Comparison of ENCODE assay signal across 1 cellular context in the genomic region with DNA sequence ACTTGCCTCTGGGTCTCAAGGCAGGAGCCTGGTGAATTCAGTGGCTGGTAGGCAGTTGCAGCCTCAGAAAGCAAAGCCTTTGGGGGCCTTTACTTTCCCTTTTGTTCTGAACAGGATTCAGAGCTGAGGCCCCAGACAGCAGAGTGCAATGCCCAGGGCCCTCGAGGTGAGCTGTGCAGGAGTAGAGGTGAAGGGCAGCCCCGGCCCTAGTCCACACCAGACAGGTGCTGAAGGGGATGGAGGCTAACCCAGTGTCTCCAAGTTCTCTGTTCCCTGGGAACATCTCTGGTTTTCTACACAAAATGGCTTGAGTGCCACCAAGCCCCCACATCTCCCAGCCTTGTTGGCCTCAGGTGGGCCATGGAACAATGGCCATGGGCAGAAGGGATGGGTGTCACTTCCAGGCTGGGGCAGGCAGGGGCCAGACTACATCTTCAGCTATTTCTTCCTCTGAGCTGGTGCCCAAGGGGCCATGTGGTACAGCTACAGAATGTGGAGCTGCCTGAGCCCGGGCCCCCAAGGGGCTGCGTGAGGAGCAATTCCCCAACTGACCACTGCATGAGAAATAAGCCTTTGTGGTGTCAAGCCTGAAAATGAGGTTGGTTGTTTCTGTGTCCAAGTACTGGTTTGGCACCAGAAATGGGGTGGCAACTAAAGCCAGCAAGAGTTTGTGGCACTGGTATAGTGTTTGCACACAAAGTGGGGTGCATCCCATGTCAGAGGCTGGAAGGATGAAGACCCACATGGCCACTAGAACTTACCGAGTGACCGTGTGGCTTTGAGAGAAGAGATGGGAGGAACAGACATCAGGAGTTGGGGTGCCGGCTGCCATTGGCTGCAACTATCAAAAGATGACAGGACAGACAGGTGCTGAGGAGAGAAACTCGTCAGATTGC.
TF ChIP-seq lines count a peak whose summit lies in the region.

No MANE protein-coding gene starts in this region.

TF ChIP-seq in GM12891, 5 proteins besides CTCF, POLR2A, EP300 and RAD21 (continued from another document):
- TF ChIP-seq POU2F2 (IDR thresholded peaks at IDR 0.05; ENCODE audit: low read depth, low read length) (no peak), SPI1 (IDR thresholded peaks at IDR 0.05; ENCODE audit: low read depth, low read length) (no peak)
